Comparison of ENCODE assay signal across 2 cellular contexts in genomic region chr13:43824656-43825055, GRCh38. TPM values are rescaled to one million over a fixed set of nuclear protein-coding genes. Genes with fewer than 3 reads are reported as not detected.
"Had no signal": no experiment of that assay in that cellular context is flagged by ENCODE, and none has a peak within 500 bp of the region (broad histone marks: within the 10 kb centered on the region; RNA-seq: fewer than 3 reads in every experiment).

No MANE protein-coding gene starts in this region.

RNA-seq across cellular contexts. Expression of gene ENOX1, which starts 37.9 kb away (rescaled TPM):
- total RNA-seq: activated naive CD8-positive, alpha-beta T cell treated with anti-CD3 and anti-CD28 coated beads for 36 hours; naive thymus-derived CD8-positive, alpha-beta T cell had no signal
- polyA plus RNA-seq: naive thymus-derived CD8-positive, alpha-beta T cell had no signal
